In genomic region chr4:128600410-128600809, GRCh38 we compare ENCODE assay signal across 10 cellular contexts.
DNase-seq lines count a peak whose midpoint lies in the region; ATAC-seq and TF ChIP-seq lines count a peak whose summit lies in the region.
"Had no signal": no experiment of that assay in that cellular context is flagged by ENCODE, and none has a peak within 500 bp of the region (broad histone marks: within the 10 kb centered on the region; RNA-seq: fewer than 3 reads in every experiment).

No MANE protein-coding gene starts in this region.

- peaks cover 8% of the 10 kb centered on the region for H3F3A ChIP-seq in smooth muscle cell (ENCODE audit: low read depth)

- ATAC-seq in HG03432 (IDR thresholded peaks at IDR 0.05; ENCODE audit: unreplicated experiment) = no peak

- DNase-seq in breast epithelium (ENCODE audit: low spot score in 2 of 2) = no peak
- DNase-seq in left ventricle myocardium inferior = no peak
- DNase-seq in pons (ENCODE audit: low spot score) = peak; percentile 94
- no peak for DNase-seq in NCI-H2107 treated with DMSO at 0.1 percent for 48 hours (lab: John Stamatoyannopoulos, UW; ENCODE audit: unreplicated experiment)
- DNase-seq in activated CD8-positive, alpha-beta memory T cell treated with anti-CD3 and anti-CD28 coated beads, Interleukin-2, amount 50 U/mL, for 4 hours = no peak
- no peak for DNase-seq in smooth muscle cell (lab: John Stamatoyannopoulos, UW; ENCODE audit: unreplicated experiment)
- DNase-seq: naive B cell had no signal

- TF ChIP-seq CTCF in breast epithelium (IDR thresholded peaks at IDR 0.05) (no peak), left ventricle myocardium inferior (IDR thresholded peaks at IDR 0.05; ENCODE audit: borderline replicate concordance) (no peak), smooth muscle cell (IDR thresholded peaks at IDR 0.05; ENCODE audit: borderline replicate concordance, insufficient read depth, poor library complexity, severe bottlenecking) (no peak)

- H3K4me1 ChIP-seq in ES-I3 (ENCODE audit: insufficient read depth, low read length) (peaks cover 30% of the 10 kb centered on the region), breast epithelium (no peaks in the 10 kb centered on the region), left ventricle myocardium inferior (peaks cover 48% of the 10 kb centered on the region), smooth muscle cell (ENCODE audit: low read depth) (no peaks in the 10 kb centered on the region)

- H3K79me2 ChIP-seq in smooth muscle cell (ENCODE audit: low read depth) = no peaks in the 10 kb centered on the region

- H3K36me3 ChIP-seq in ES-I3 (ENCODE audit: insufficient read depth, low read length) = no peaks in the 10 kb centered on the region
- no peaks in the 10 kb centered on the region for H3K36me3 ChIP-seq in breast epithelium
- no peaks in the 10 kb centered on the region for H3K36me3 ChIP-seq in left ventricle myocardium inferior
- no peaks in the 10 kb centered on the region for H3K36me3 ChIP-seq in smooth muscle cell (ENCODE audit: low read depth)
- H3K36me3 ChIP-seq: BLaER1 treated with 17β-estradiol and CSF1 and Interleukin-3, amounts not matched to agents 10 nM and 100 nM had no signal

- H3K4me3 ChIP-seq in breast epithelium (no peak overlapping the region), left ventricle myocardium inferior (peak overlapping the region; percentile 53), smooth muscle cell (no peak overlapping the region)
- H3K4me3 ChIP-seq: BLaER1 treated with 17β-estradiol and CSF1 and Interleukin-3, amounts not matched to agents 10 nM and 100 nM had no signal

- no peaks in the 10 kb centered on the region for H3K27me3 ChIP-seq in breast epithelium
- H3K27me3 ChIP-seq in left ventricle myocardium inferior (ENCODE audit: low read depth) = no peaks in the 10 kb centered on the region
- no peaks in the 10 kb centered on the region for H3K27me3 ChIP-seq in smooth muscle cell (ENCODE audit: low read depth)
- H3K27me3 ChIP-seq: BLaER1 treated with 17β-estradiol and CSF1 and Interleukin-3, amounts not matched to agents 10 nM and 100 nM had no signal

- H3K27ac ChIP-seq in breast epithelium (peak overlapping the region; percentile 53 to 61), left ventricle myocardium inferior (replicated peaks) (peak overlapping the region; percentile 84), smooth muscle cell (ENCODE audit: low read depth) (no peak overlapping the region)
- H3K27ac ChIP-seq: BLaER1 treated with 17β-estradiol and CSF1 and Interleukin-3, amounts not matched to agents 10 nM and 100 nM had no signal

- H3K9ac ChIP-seq in ES-I3 (ENCODE audit: low read depth, low read length) = peak overlapping the region; percentile 21; the same call in 1 of the 2 replicates
- no peak overlapping the region for H3K9ac ChIP-seq in smooth muscle cell (ENCODE audit: low read depth)
- H3K9ac ChIP-seq: BLaER1 treated with 17β-estradiol and CSF1 and Interleukin-3, amounts not matched to agents 10 nM and 100 nM had no signal

- no peak for TF ChIP-seq POLR2A in breast epithelium (IDR thresholded peaks at IDR 0.05)

- H2AFZ ChIP-seq in smooth muscle cell (ENCODE audit: low read depth) = no peak overlapping the region

- H3K4me2 ChIP-seq in smooth muscle cell = no peak overlapping the region
- H3K4me2 ChIP-seq: BLaER1 treated with 17β-estradiol and CSF1 and Interleukin-3, amounts not matched to agents 10 nM and 100 nM had no signal

- intact Hi-C loops in breast epithelium (cut with DNase I; ENCODE audit: low total_unique reads) = no loop called here
- intact Hi-C loops in left ventricle myocardium inferior (cut with micrococcal nuclease) = no loop called here

- H4K20me1 ChIP-seq in smooth muscle cell (ENCODE audit: low read depth) = no peaks in the 10 kb centered on the region
- H4K20me1 ChIP-seq: BLaER1 treated with 17β-estradiol and CSF1 and Interleukin-3, amounts not matched to agents 10 nM and 100 nM had no signal

- no peaks in the 10 kb centered on the region for H3K9me3 ChIP-seq in ES-I3 (ENCODE audit: control insufficient read depth, insufficient read depth, low read length)
- H3K9me3 ChIP-seq in breast epithelium = no peaks in the 10 kb centered on the region
- no peaks in the 10 kb centered on the region for H3K9me3 ChIP-seq in left ventricle myocardium inferior (replicated peaks)
- no peaks in the 10 kb centered on the region for H3K9me3 ChIP-seq in smooth muscle cell (replicated peaks; ENCODE audit: low read depth)

- WGBS in smooth muscle cell (ENCODE audit: low lambda C conversion rate) = 88% methylated on average over 3 of the region's 3 CpGs
